ENCODE assay signal across 19 cellular contexts in the genomic region with DNA sequence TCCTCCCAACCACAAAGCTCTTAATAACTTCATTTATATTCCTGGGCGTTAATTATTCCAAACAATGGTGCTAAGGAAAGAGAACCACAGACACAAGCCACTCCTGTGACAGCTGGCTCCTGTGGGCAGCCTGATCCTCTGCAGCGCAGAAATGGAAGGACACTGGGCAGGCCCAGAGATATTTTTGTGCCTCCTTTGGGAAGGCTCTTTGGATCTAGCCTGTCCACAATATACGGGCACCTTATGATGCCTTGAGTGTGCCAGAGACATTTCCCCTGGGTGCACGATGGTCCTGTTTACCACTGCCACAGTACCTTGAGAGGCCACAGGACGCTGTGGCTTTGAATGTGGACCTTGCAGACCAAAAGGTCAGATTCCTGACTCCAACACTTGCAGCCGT. TPM values are rescaled to one million over a fixed set of nuclear protein-coding genes. Genes with fewer than 3 reads are reported as not detected.
A peak's percentile ranks its signal among the peaks of the same experiment; 100 is the strongest.
DNase-seq lines count a peak whose midpoint lies in the region; ATAC-seq, FAIRE-seq and TF ChIP-seq lines count a peak whose summit lies in the region.
"Had no signal": no experiment of that assay in that cellular context is flagged by ENCODE, and none has a peak within 500 bp of the region (broad histone marks: within the 10 kb centered on the region; RNA-seq: fewer than 3 reads in every experiment).

No MANE protein-coding gene starts in this region.

- FAIRE-seq in GM12891 (lab: Jason Lieb, UNC) = peak; percentile 13
- FAIRE-seq in H1 (lab: Jason Lieb, UNC) = no peak

- TF ChIP-seq RAD21 in H1 (IDR thresholded peaks at IDR 0.05 in 1 of 2, conservative IDR thresholded peaks at IDR 0.05 in 1 of 2; ENCODE audit: low read depth in 2 of 2, low read length in 2 of 2) = no peak

- H2AFZ ChIP-seq in H1 (ENCODE audit: low read length) = no peak overlapping the region

- no peak overlapping the region for H4K5ac ChIP-seq in H1 (ENCODE audit: insufficient read length, low read depth, low read length)

- no peaks in the 10 kb centered on the region; a peak in 1 of 7 replicates for H3K27me3 ChIP-seq in H1 (replicated peaks in 1 of 4; ENCODE audit: control insufficient read depth in 3 of 4, extremely low read depth in 1 of 4, insufficient read depth in 3 of 4, low read length in 3 of 4)
- no peaks in the 10 kb centered on the region for H3K27me3 ChIP-seq in psoas muscle (ENCODE audit: insufficient read depth in 3 of 3, low read length in 2 of 3)
- H3K27me3 ChIP-seq: upper lobe of left lung had no signal

- no peak overlapping the region for H2BK15ac ChIP-seq in H1 (ENCODE audit: low read length)

- 90% methylated on average over 6 of the region's 6 CpGs; no CpG with 5 or more reads in 1 of the 2 experiments for WGBS in H1 (ENCODE audit: extremely low coverage in 1 of 2, insufficient coverage in 1 of 2, insufficient read length in 1 of 2, insufficient replicate concordance in 2 of 2, low coverage in 1 of 2, low lambda C conversion rate in 2 of 2, missing lambda C conversion rate in 1 of 2), 2 experiments
- 30 to 36% (median 33%) methylated on average over 6 of the region's 6 CpGs for WGBS in psoas muscle, 3 donors

- no peak overlapping the region for H2BK20ac ChIP-seq in H1 (ENCODE audit: low read length)

- H3K36me3 ChIP-seq in H1 (ENCODE audit: control insufficient read depth in 2 of 4, insufficient read depth in 4 of 4, low read length in 3 of 4) (no peaks in the 10 kb centered on the region), psoas muscle (ENCODE audit: insufficient read depth in 1 of 2, low read depth in 1 of 2) (peaks cover 0 to 26% of the 10 kb centered on the region in 2 donors)
- H3K36me3 ChIP-seq: upper lobe of left lung had no signal

- no peak overlapping the region for H3K27ac ChIP-seq in H1 (ENCODE audit: low read depth, low read length)
- peak overlapping the region; percentile 98 for H3K27ac ChIP-seq in psoas muscle
- H3K27ac ChIP-seq: 22Rv1, upper lobe of left lung had no signal

- H3K56ac ChIP-seq in H1 (replicated peaks; ENCODE audit: insufficient read length, low read depth, low read length) = no peak overlapping the region

- H3K27ac Mint-ChIP-seq in mesothelial cell of epicardium = no peak overlapping the region
- H3K27ac Mint-ChIP-seq: progenitor cell of endocrine pancreas had no signal

- 0 out of 2 replicates have a peak overlapping the region, but pooled peaks have one; percentile 60 for H2BK12ac ChIP-seq in H1 (ENCODE audit: low read depth, low read length)

- no peak overlapping the region for H3K14ac ChIP-seq in H1 (ENCODE audit: insufficient read length)

- H3K4me3 ChIP-seq in H1 (ENCODE audit: extremely low read depth in 1 of 4, insufficient read depth in 2 of 4, low read depth in 3 of 4, low read length in 4 of 4) (no peak overlapping the region), psoas muscle (peak overlapping the region; percentile 83)
- H3K4me3 ChIP-seq: upper lobe of left lung had no signal

- peak overlapping the region; percentile 28; the same call in 1 of the 2 replicates for H2AK5ac ChIP-seq in H1 (ENCODE audit: low read depth, low read length)

- no peaks in the 10 kb centered on the region for H3K4me1 Mint-ChIP-seq in mesothelial cell of epicardium

- no peaks in the 10 kb centered on the region for H3K79me1 ChIP-seq in H1 (ENCODE audit: low read depth, low read length)

- H3K23me2 ChIP-seq in H1 (ENCODE audit: low read depth, low read length) = no peaks in the 10 kb centered on the region

- TF ChIP-seq CTCF in H1 (IDR thresholded peaks at IDR 0.05; ENCODE audit: control extremely low read depth in 1 of 3, insufficient read depth in 1 of 3, low read depth in 1 of 3, low read length in 3 of 3) (no peak), psoas muscle (IDR thresholded peaks at IDR 0.05) (no peak), mesothelial cell of epicardium (IDR thresholded peaks at IDR 0.05; ENCODE audit: unreplicated experiment) (no peak)

- H3K9me3 Mint-ChIP-seq in mesothelial cell of epicardium = no peaks in the 10 kb centered on the region

- no peak overlapping the region for H3K9ac ChIP-seq in H1 (replicated peaks in 1 of 4; ENCODE audit: extremely low read depth in 1 of 4, low read depth in 3 of 4, low read length in 3 of 4)

- TF ChIP-seq POLR2A in GM12891 (IDR thresholded peaks at IDR 0.05; ENCODE audit: low read depth, low read length) (no peak), H1 (IDR thresholded peaks at IDR 0.05; ENCODE audit: control extremely low read depth in 1 of 2, low read depth in 2 of 2, low read length in 2 of 2) (no peak)

- no peak overlapping the region for H4K8ac ChIP-seq in H1 (ENCODE audit: extremely low read depth, insufficient read depth, low read length)

- no peak for TF ChIP-seq EP300 in H1 (IDR thresholded peaks at IDR 0.05; ENCODE audit: borderline replicate concordance in 1 of 2, low read depth in 2 of 2, low read length in 2 of 2)

- H3K4me1 ChIP-seq in H1 (replicated peaks in 1 of 4; ENCODE audit: control insufficient read depth in 3 of 4, insufficient read depth in 4 of 4, low read length in 3 of 4) = peaks cover 0 to 3% (median 0%) of the 10 kb centered on the region in 4 experiments; a peak in 1 of 7 replicates
- H3K4me1 ChIP-seq in psoas muscle = peaks cover 37% of the 10 kb centered on the region

- no peak overlapping the region for H2BK5ac ChIP-seq in H1 (ENCODE audit: low read depth, low read length)

- no peak overlapping the region for H2BK120ac ChIP-seq in H1 (replicated peaks; ENCODE audit: low read depth, low read length)

- H3K4ac ChIP-seq in H1 (replicated peaks; ENCODE audit: insufficient read length, low read depth, low read length) = no peak overlapping the region

- intact Hi-C loops in psoas muscle (cut with DNase I) = no loop called here

- H4K20me1 ChIP-seq in H1 (replicated peaks in 1 of 2; ENCODE audit: control insufficient read depth in 1 of 2, insufficient read depth in 2 of 2, low read length in 2 of 2) = no peaks in the 10 kb centered on the region

- no peak overlapping the region for H3K4me2 ChIP-seq in H1 (ENCODE audit: insufficient read depth in 1 of 2, low read depth in 2 of 2, low read length in 2 of 2)

- POLR2A ChIA-PET in H1 (lab: Charles Lee; ENCODE audit: partially characterized antibody) = interaction anchor here (0.9 kb wide), 1 partner anchor 10 kb away, joined by 3 read pairs; no protein-coding TSS in a partner anchor

- DNase-seq in DMS 273 (lab: John Stamatoyannopoulos, UW; ENCODE audit: unreplicated experiment) (peak; percentile 33), DMS 273 treated with DMSO at 0.1 percent for 48 hours (lab: John Stamatoyannopoulos, UW) (no peak), GM12891 (ENCODE audit: insufficient read length, low spot score) (no peak), H1 (ENCODE audit: low read depth in 1 of 2, low spot score in 2 of 2) (no peak), psoas muscle (no peak), SW 1271 (lab: John Stamatoyannopoulos, UW) (no peak), CD1c-positive myeloid dendritic cell (ENCODE audit: extremely low spot score) (no peak), mesothelial cell of epicardium (ENCODE audit: low spot score in 2 of 2, unreplicated experiment in 2 of 2) (no peak)
- DNase-seq: activated CD4-positive, alpha-beta T cell treated with anti-CD3 and anti-CD28 coated beads, Interleukin-2, amount 50 U/mL, for 1 hour; CD8-positive, alpha-beta memory T cell; NCI-H510A treated with DMSO at 0.1 percent for 48 hours; T-helper 9 cell; upper lobe of left lung had no signal

- no peak overlapping the region for H3K4me3 Mint-ChIP-seq in mesothelial cell of epicardium

- CTCF ChIA-PET in H1 (lab: Charles Lee; ENCODE audit: partially characterized antibody) = interaction anchor here (1.1 to 7.8 kb wide), 9 partner anchors 10 to 68 kb away, joined by 3 to 81 read pairs (median 7); no protein-coding TSS in a partner anchor

- no peak overlapping the region for H3K18ac ChIP-seq in H1 (ENCODE audit: extremely low read depth, low read length)

- peak; percentile 14 to 44 (median 36) for ATAC-seq in psoas muscle
- ATAC-seq: activated naive CD4-positive, alpha-beta T cell treated with anti-CD3 and anti-CD28 coated beads, Interleukin-2, amount 50 U/mL, for 72 hours had no signal

- H4K91ac ChIP-seq in H1 (replicated peaks; ENCODE audit: insufficient read length, low read length) = no peak overlapping the region

- no peaks in the 10 kb centered on the region for H3K36me3 Mint-ChIP-seq in mesothelial cell of epicardium

- H3K27me3 Mint-ChIP-seq in mesothelial cell of epicardium (ENCODE audit: low read depth) = peaks cover 3% of the 10 kb centered on the region

- no peak overlapping the region for H3K23ac ChIP-seq in H1 (ENCODE audit: insufficient read length)

- H3K9me3 ChIP-seq in H1 (ENCODE audit: insufficient read depth in 2 of 2, low read depth in 1 of 2, low read length in 1 of 2) = no peaks in the 10 kb centered on the region
- no peaks in the 10 kb centered on the region for H3K9me3 ChIP-seq in psoas muscle
- H3K9me3 ChIP-seq: upper lobe of left lung had no signal

- no peaks in the 10 kb centered on the region for H3K79me2 ChIP-seq in H1 (ENCODE audit: control insufficient read depth in 1 of 2, insufficient read depth in 2 of 2, low read length in 2 of 2)

RNA-seq across cellular contexts. Expression of a gene that starts 2.1 kb away (rescaled TPM):
- polyA plus RNA-seq in GM12891 (2012; ENCODE audit: low read depth, missing spikeins) = 32.9 TPM
- 0.77 and 1.0 TPM in 2 replicates for total RNA-seq in H1 (2021; fragmentation: NEBNext Ultra II Directional; extraction: Animal tissue kit (Norgen Biotek cat#: 25700))
- polyA plus RNA-seq in H1 (2011; rRNA removed) = 2.1 and 3.2 TPM in 2 replicates
- polyA plus RNA-seq in H1 (2011; cell fraction: cytosol; rRNA removed) = 1.3 TPM
- 0.91 TPM for polyA plus RNA-seq in H1 (2011; cell fraction: nucleus; rRNA removed)
- polyA plus RNA-seq in H1 (2012, experiment 1 of 2) = 0.37 to 0.97 TPM (median 0.77 TPM) in 4 replicates
- 0.47 TPM for polyA plus RNA-seq in H1 (2012, experiment 2 of 2)
- polyA plus RNA-seq in H1 (2013, experiment 1 of 2) = 0.83 TPM
- polyA plus RNA-seq in H1 (2013, experiment 2 of 2) = 1.2 TPM
- 1.2 and 2.1 TPM in 2 replicates for polyA minus RNA-seq in H1 (2011; rRNA and poly(A)+ RNA removed)
- polyA minus RNA-seq in H1 (2011; cell fraction: cytosol; rRNA and poly(A)+ RNA removed) = 3.7 TPM
- polyA minus RNA-seq in H1 (2011; cell fraction: nucleus; rRNA and poly(A)+ RNA removed) = 1.9 TPM
- total RNA-seq in psoas muscle = 100 to 1,000 TPM; 148 to 443 (median 252) TPM
- polyA plus RNA-seq in psoas muscle = 100 to 1,000 TPM in 2 of 3 donors, 10 to 100 TPM in 1; 41.2 to 460 (median 217) TPM
- total RNA-seq in mesothelial cell of epicardium = 1.2 to 1.9 TPM (median 1.5 TPM) in 3 replicates
- total RNA-seq: progenitor cell of endocrine pancreas had no signal

RNA-seq across cellular contexts. Expression of a gene that starts 22.8 kb away (rescaled TPM):
- 0.06 TPM for polyA plus RNA-seq in GM12891 (2012; ENCODE audit: low read depth, missing spikeins)
- total RNA-seq in H1 (2021; fragmentation: NEBNext Ultra II Directional; extraction: Animal tissue kit (Norgen Biotek cat#: 25700)) = not detected in 2 replicates
- polyA plus RNA-seq in H1 (2011; rRNA removed) (not detected in 2 replicates), psoas muscle (under 1 TPM; 0.04 to 0.69 (median 0.61) TPM)
- polyA plus RNA-seq in H1 (2011; cell fraction: cytosol; rRNA removed) = not detected
- polyA plus RNA-seq in H1 (2011; cell fraction: nucleus; rRNA removed) = not detected
- not detected in 4 replicates for polyA plus RNA-seq in H1 (2012, experiment 1 of 2)
- polyA plus RNA-seq in H1 (2012, experiment 2 of 2) = not detected
- not detected for polyA plus RNA-seq in H1 (2013, experiment 1 of 2)
- polyA plus RNA-seq in H1 (2013, experiment 2 of 2) = not detected
- polyA minus RNA-seq in H1 (2011; rRNA and poly(A)+ RNA removed) = not detected in 2 replicates
- polyA minus RNA-seq in H1 (2011; cell fraction: cytosol; rRNA and poly(A)+ RNA removed) = not detected
- polyA minus RNA-seq in H1 (2011; cell fraction: nucleus; rRNA and poly(A)+ RNA removed) = not detected
- total RNA-seq in psoas muscle (1 to 10 TPM in 3 of 4 donors, under 1 TPM in 1; 0.71 to 3.9 (median 2.2) TPM), mesothelial cell of epicardium (not detected in 3 replicates)
- total RNA-seq: CD8-positive, alpha-beta memory T cell; G401; kidney epithelial cell; mucosa of gallbladder; progenitor cell of endocrine pancreas; upper lobe of left lung had no signal
- polyA plus RNA-seq: CD8-positive, alpha-beta memory T cell had no signal

RNA-seq across cellular contexts. Expression of a gene that starts 47.2 kb away (rescaled TPM):
- polyA plus RNA-seq in GM12891 (2012; ENCODE audit: low read depth, missing spikeins) = not detected
- not detected in 2 replicates for total RNA-seq in H1 (2021; fragmentation: NEBNext Ultra II Directional; extraction: Animal tissue kit (Norgen Biotek cat#: 25700))
- polyA plus RNA-seq in H1 (2011; rRNA removed) = not detected in 2 replicates
- not detected for polyA plus RNA-seq in H1 (2011; cell fraction: cytosol; rRNA removed)
- polyA plus RNA-seq in H1 (2011; cell fraction: nucleus; rRNA removed) = not detected
- not detected in 4 replicates for polyA plus RNA-seq in H1 (2012, experiment 1 of 2)
- not detected for polyA plus RNA-seq in H1 (2012, experiment 2 of 2)
- not detected for polyA plus RNA-seq in H1 (2013, experiment 1 of 2)
- polyA plus RNA-seq in H1 (2013, experiment 2 of 2) = not detected
- polyA minus RNA-seq in H1 (2011; rRNA and poly(A)+ RNA removed) = not detected in 2 replicates
- not detected for polyA minus RNA-seq in H1 (2011; cell fraction: cytosol; rRNA and poly(A)+ RNA removed)
- not detected for polyA minus RNA-seq in H1 (2011; cell fraction: nucleus; rRNA and poly(A)+ RNA removed)
- total RNA-seq in psoas muscle = not detected
- polyA plus RNA-seq in psoas muscle = under 1 TPM in 2 of 3 donors, not detected in 1; 0.14 to 0.32 TPM
- not detected in 3 replicates for total RNA-seq in mesothelial cell of epicardium
- total RNA-seq: activated naive CD4-positive, alpha-beta T cell treated with anti-CD3 and anti-CD28 coated beads, Interleukin-2, amount 50 U/mL, for 72 hours; CD8-positive, alpha-beta memory T cell; G401; kidney epithelial cell; mucosa of gallbladder; progenitor cell of endocrine pancreas had no signal
- polyA plus RNA-seq: CD8-positive, alpha-beta memory T cell had no signal

RNA-seq across cellular contexts. Expression of a gene that starts 51.8 kb away (rescaled TPM):
- polyA plus RNA-seq in GM12891 (2012; ENCODE audit: low read depth, missing spikeins) = 0.28 TPM
- total RNA-seq in H1 (2021; fragmentation: NEBNext Ultra II Directional; extraction: Animal tissue kit (Norgen Biotek cat#: 25700)) = 4.1 and 4.2 TPM in 2 replicates
- polyA plus RNA-seq in H1 (2011; rRNA removed) (2.2 and 2.6 TPM in 2 replicates), psoas muscle (under 1 TPM; 0.04 to 0.96 (median 0.09) TPM)
- 2.1 TPM for polyA plus RNA-seq in H1 (2011; cell fraction: cytosol; rRNA removed)
- polyA plus RNA-seq in H1 (2011; cell fraction: nucleus; rRNA removed) = 3.1 TPM
- polyA plus RNA-seq in H1 (2012, experiment 1 of 2) = 2.8 to 4.1 TPM (median 3.5 TPM) in 4 replicates
- polyA plus RNA-seq in H1 (2012, experiment 2 of 2) = 5.0 TPM
- polyA plus RNA-seq in H1 (2013, experiment 1 of 2) = 2.3 TPM
- polyA plus RNA-seq in H1 (2013, experiment 2 of 2) = 2.1 TPM
- 7.9 and 8.0 TPM in 2 replicates for polyA minus RNA-seq in H1 (2011; rRNA and poly(A)+ RNA removed)
- polyA minus RNA-seq in H1 (2011; cell fraction: cytosol; rRNA and poly(A)+ RNA removed) = 4.5 TPM
- polyA minus RNA-seq in H1 (2011; cell fraction: nucleus; rRNA and poly(A)+ RNA removed) = 5.9 TPM
- total RNA-seq in psoas muscle (under 1 TPM; 0.06 to 0.15 (median 0.10) TPM), mesothelial cell of epicardium (6.0 to 6.6 TPM (median 6.6 TPM) in 3 replicates)

Comparison
In these comparisons a context has a peak if more than half of its experiments do, and no peak if none do; other contexts are left out.
1. RNA of a gene that starts 2.1 kb away (total RNA-seq): 148 to 443 TPM in psoas muscle; 1.2 to 1.9 TPM in mesothelial cell of epicardium and 0.77 to 1.0 TPM in H1; every median in the first group is over 10 times any median in the second.